In genomic region chr14:71372411-71372838, GRCh38 we compare ENCODE assay signal across 9 cellular contexts. TPM values are rescaled to one million over a fixed set of nuclear protein-coding genes. Genes with fewer than 3 reads are reported as not detected.
DNase-seq lines count a peak whose midpoint lies in the region; ATAC-seq and TF ChIP-seq lines count a peak whose summit lies in the region.
"Had no signal": no experiment of that assay in that cellular context is flagged by ENCODE, and none has a peak within 500 bp of the region (broad histone marks: within the 10 kb centered on the region; RNA-seq: fewer than 3 reads in every experiment).

No MANE protein-coding gene starts in this region.

- in situ Hi-C loops in mammary epithelial cell (cut with MboI; ENCODE audit: low sequenced_read_pairs in 2 of 2), result no loop called here

- ATAC-seq in HG02623 (IDR thresholded peaks at IDR 0.05; ENCODE audit: unreplicated experiment) (no peak), GM18867 (IDR thresholded peaks at IDR 0.05; ENCODE audit: unreplicated experiment) (no peak), GM19035 (IDR thresholded peaks at IDR 0.05; ENCODE audit: unreplicated experiment) (no peak)

- intact Hi-C loops in Caco-2 (cut with micrococcal nuclease; ENCODE audit: unreplicated experiment) (loop anchor here (5.0 kb wide), 1 partner anchor 35 kb away; no protein-coding TSS in a partner anchor), mammary epithelial cell (cut with micrococcal nuclease) (loop anchor here (2.0 kb wide), 2 partner anchors 30 to 50 kb away; no protein-coding TSS in a partner anchor)

- no peaks in the 10 kb centered on the region for H3K27me3 ChIP-seq in Caco-2 (replicated peaks; ENCODE audit: control insufficient read depth, insufficient read depth, low read length)
- H3K27me3 ChIP-seq in mammary epithelial cell (ENCODE audit: insufficient read depth, low read length), result no peaks in the 10 kb centered on the region
- no peaks in the 10 kb centered on the region for H3K27me3 ChIP-seq in muscle layer of duodenum (ENCODE audit: low read depth, low read length)

- peak overlapping the region; percentile 99 for H3K27ac ChIP-seq in mammary epithelial cell (ENCODE audit: insufficient read depth, low read depth, low read length)
- peak overlapping the region; percentile 48 for H3K27ac ChIP-seq in muscle layer of duodenum (ENCODE audit: low read length)

- H2AFZ ChIP-seq in mammary epithelial cell (ENCODE audit: low read depth, low read length), result no peak overlapping the region

- no peak overlapping the region for H3K4me3 Mint-ChIP-seq in Caco-2 (ENCODE audit: unreplicated experiment)
- H3K4me3 Mint-ChIP-seq: activated CD4-positive, alpha-beta T cell treated with anti-CD3 and anti-CD28 coated beads, Interleukin-2, amount 10 ng/mL, durations not matched to agents 7 days and 5 days had no signal

- DNase-seq in Caco-2 (peak in 1 of 2 experiments; percentile 53), MV-4-11 (lab: John Stamatoyannopoulos, UW) (peak; percentile 36), mammary epithelial cell (peak; percentile 96)
- no peak for DNase-seq in stimulated activated CD4-positive, alpha-beta T cell treated with anti-CD3 and anti-CD28 coated beads, Interleukin-4, amount 100 ng/mL, for 1 hour
- DNase-seq: activated CD4-positive, alpha-beta T cell treated with anti-CD3 and anti-CD28 coated beads, Interleukin-2, amount 10 ng/mL, durations not matched to agents 7 days and 5 days had no signal

- POLR2A ChIA-PET in Caco-2 (lab: Charles Lee), result no interaction called here

- TF ChIP-seq CTCF in Caco-2 (IDR thresholded peaks at IDR 0.05; ENCODE audit: insufficient read depth in 1 of 2, low read depth in 1 of 2, low read length in 1 of 2, severe bottlenecking in 1 of 2, unreplicated experiment in 1 of 2) (no peak), mammary epithelial cell (conservative IDR thresholded peaks at IDR 0.05 in 1 of 2, IDR thresholded peaks at IDR 0.05 in 1 of 2; ENCODE audit: extremely low read depth in 1 of 2, insufficient read depth in 1 of 2, low read depth in 1 of 2, low read length in 2 of 2) (no peak)

- no peaks in the 10 kb centered on the region for H4K20me1 ChIP-seq in mammary epithelial cell (ENCODE audit: insufficient read depth, low read length)

- CTCF ChIA-PET in Caco-2 (lab: Charles Lee) (no interaction called here), mammary epithelial cell (lab: Charles Lee; ENCODE audit: low non-redundant PET) (interaction anchor here (0.7 kb wide), 1 partner anchor 79 kb away, joined by 6 read pairs; no protein-coding TSS in a partner anchor)

- no TSS peak for BruUV-seq in Caco-2 (replicated peaks; lab: Mats Ljungman, UMichigan)
- TSS peak; percentile 78 for BruUV-seq in mammary epithelial cell (replicated peaks; lab: Mats Ljungman, UMichigan)

- no peaks in the 10 kb centered on the region for H3K27me3 Mint-ChIP-seq in Caco-2 (ENCODE audit: insufficient read depth, unreplicated experiment)
- H3K27me3 Mint-ChIP-seq: activated CD4-positive, alpha-beta T cell treated with anti-CD3 and anti-CD28 coated beads, Interleukin-2, amount 10 ng/mL, durations not matched to agents 7 days and 5 days had no signal

- dilution Hi-C loops in mammary epithelial cell (cut with HindIII; ENCODE audit: low sequenced_read_pairs), result no loop called here

- peaks cover 7% of the 10 kb centered on the region for H3K4me1 Mint-ChIP-seq in Caco-2 (ENCODE audit: low read depth, unreplicated experiment)

- WGBS in mammary epithelial cell (ENCODE audit: low coverage, missing lambda C conversion rate), result 1% methylated on average over 4 of the region's 4 CpGs

- peaks cover 14% of the 10 kb centered on the region for H3K4me1 ChIP-seq in Caco-2
- H3K4me1 ChIP-seq in mammary epithelial cell (ENCODE audit: insufficient read depth, low read length), result peaks cover 19% of the 10 kb centered on the region
- peaks cover 0 to 3% of the 10 kb centered on the region in 2 donors for H3K4me1 ChIP-seq in muscle layer of duodenum (ENCODE audit: control insufficient read depth in 1 of 2, insufficient read depth in 2 of 2, low read length in 2 of 2)

- H3K36me3 ChIP-seq in Caco-2 (ENCODE audit: control insufficient read depth, insufficient read depth, low read length) (no peaks in the 10 kb centered on the region), mammary epithelial cell (ENCODE audit: insufficient read depth, low read length) (no peaks in the 10 kb centered on the region), muscle layer of duodenum (ENCODE audit: control insufficient read depth in 1 of 2, insufficient read depth in 2 of 2, low read length in 2 of 2) (no peaks in the 10 kb centered on the region)

- no peaks in the 10 kb centered on the region for H3K9me3 Mint-ChIP-seq in Caco-2 (ENCODE audit: unreplicated experiment)

- H3K79me2 ChIP-seq in mammary epithelial cell (ENCODE audit: insufficient read depth, low read length), result peaks cover 47% of the 10 kb centered on the region

- H3K4me2 ChIP-seq in mammary epithelial cell (ENCODE audit: insufficient read depth, low read depth, low read length), result peak overlapping the region; percentile 89

- peaks cover 17% of the 10 kb centered on the region for H3K9me3 ChIP-seq in Caco-2
- H3K9me3 ChIP-seq in mammary epithelial cell (replicated peaks; ENCODE audit: insufficient read depth, low read length), result peaks cover 6% of the 10 kb centered on the region
- H3K9me3 ChIP-seq in muscle layer of duodenum (ENCODE audit: control insufficient read depth in 1 of 2, low read length in 2 of 2), result no peaks in the 10 kb centered on the region

- H3K9ac ChIP-seq in mammary epithelial cell (ENCODE audit: insufficient read depth, low read length), result peak overlapping the region; percentile 77

- peak overlapping the region; percentile 39 for H3K27ac Mint-ChIP-seq in Caco-2 (ENCODE audit: unreplicated experiment)
- H3K27ac Mint-ChIP-seq: activated CD4-positive, alpha-beta T cell treated with anti-CD3 and anti-CD28 coated beads, Interleukin-2, amount 10 ng/mL, durations not matched to agents 7 days and 5 days had no signal

- H3K4me3 ChIP-seq in Caco-2 (ENCODE audit: low read depth, low read length), result no peak overlapping the region
- peak overlapping the region; percentile 10 to 35 (median 13) for H3K4me3 ChIP-seq in mammary epithelial cell (replicated peaks in 1 of 3; ENCODE audit: insufficient read depth in 1 of 3, low read depth in 2 of 3, low read length in 3 of 3)
- H3K4me3 ChIP-seq in muscle layer of duodenum (ENCODE audit: low read depth in 1 of 2, low read length in 2 of 2), result no peak overlapping the region

- peaks cover 8% of the 10 kb centered on the region for H3K36me3 Mint-ChIP-seq in Caco-2 (ENCODE audit: insufficient read depth, unreplicated experiment)

RNA-seq across cellular contexts. Expression of gene SIPA1L1, which starts 52.1 kb away (rescaled TPM):
- total RNA-seq in Caco-2 (2022) (75.0 and 77.8 TPM in 2 replicates), mammary epithelial cell (100 to 1,000 TPM in 1 of 2 donors, 10 to 100 TPM in 1; 68.1 to 101 TPM)
- polyA plus RNA-seq in mammary epithelial cell, result 27.3 TPM
- polyA minus RNA-seq in mammary epithelial cell, result 77.4 TPM

Comparison
In these comparisons a context has a peak if more than half of its experiments do, and no peak if none do; other contexts are left out.
1. H3K4me3 ChIP-seq: peak in mammary epithelial cell (3 of 3); none in Caco-2 (single experiment) and muscle layer of duodenum (0 of 2).